ENCODE assay signal across 24 cellular contexts in genomic region chr1:47252795-47253194, GRCh38. TPM values are rescaled to one million over a fixed set of nuclear protein-coding genes. Genes with fewer than 3 reads are reported as not detected.
"Had no signal": no experiment of that assay in that cellular context is flagged by ENCODE, and none has a peak within 500 bp of the region (broad histone marks: within the 10 kb centered on the region; RNA-seq: fewer than 3 reads in every experiment).

No MANE protein-coding gene starts in this region.

- H3K4me2 ChIP-seq: KMS-11 had no signal

- FAIRE-seq: RCC 7860 had no signal

- H3K27ac ChIP-seq: KMS-11 had no signal

- DNase-seq: IMR-90, Kasumi-1, MV-4-11, NCI-H1092, NCI-H1105 treated with DMSO at 0.1 percent for 48 hours, NCI-H1417 treated with DMSO at 0.1 percent for 48 hours, NCI-H146, NCI-H1694 treated with DMSO at 0.1 percent for 48 hours, NCI-H1930, NCI-H2081, NCI-H2107, NCI-H226, NCI-H446, NCI-H510A, NCI-H524 treated with DMSO at 0.1 percent for 48 hours, NCI-H69, NCI-H774, RPMI8226, SHP77 had no signal

- ATAC-seq: SK-N-SH treated with all-trans-retinoic acid at 6 μM for 48 hours had no signal

- H3K9ac ChIP-seq: KMS-11 had no signal

RNA-seq across cellular contexts. Expression of gene TAL1, which starts 20.8 kb away (rescaled TPM):
- total RNA-seq: HT-29, IMR-90, M059J had no signal
- polyA plus RNA-seq: IMR-90 had no signal
